Comparison of ENCODE assay signal across 24 cellular contexts in the genomic region with DNA sequence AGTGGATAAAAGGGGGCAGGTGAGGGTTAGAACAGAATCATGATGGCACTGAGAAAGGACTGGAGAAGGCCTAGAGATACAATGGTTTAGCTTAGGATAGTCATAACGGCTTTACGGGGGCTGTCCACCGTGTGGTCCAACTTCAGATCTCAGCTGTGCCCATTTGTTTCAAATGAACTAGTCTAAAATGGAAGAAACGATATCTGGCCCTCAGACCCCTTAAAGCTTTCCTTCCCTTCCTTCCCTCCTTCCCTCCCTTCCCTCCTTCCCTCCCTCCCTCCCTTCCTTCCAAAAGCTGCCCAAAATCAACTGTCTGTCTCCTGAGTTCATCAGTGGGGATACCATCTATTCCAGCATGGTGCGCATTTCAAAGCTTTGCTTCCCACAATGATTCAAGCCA. TPM values are rescaled to one million over a fixed set of nuclear protein-coding genes. Genes with fewer than 3 reads are reported as not detected.
A peak's percentile ranks its signal among the peaks of the same experiment; 100 is the strongest.
DNase-seq lines count a peak whose midpoint lies in the region; ATAC-seq, FAIRE-seq and TF ChIP-seq lines count a peak whose summit lies in the region.
"Had no signal": no experiment of that assay in that cellular context is flagged by ENCODE, and none has a peak within 500 bp of the region (broad histone marks: within the 10 kb centered on the region; RNA-seq: fewer than 3 reads in every experiment).

No MANE protein-coding gene starts in this region.

- H3K9ac ChIP-seq in HepG2 (ENCODE audit: insufficient read depth, low read depth, low read length): no peak overlapping the region; the same call in 1 of the 2 replicates
- H3K9ac ChIP-seq in mesendoderm (ENCODE audit: low read length): no peak overlapping the region
- H3K9ac ChIP-seq in SK-N-SH: no peak overlapping the region

- H3K4ac ChIP-seq in mesendoderm (ENCODE audit: low read depth, low read length): no peak overlapping the region

- no peak overlapping the region for H4K8ac ChIP-seq in mesendoderm (ENCODE audit: low read depth, low read length)

- peaks cover 100% of the 10 kb centered on the region for H3K4me1 ChIP-seq in HepG2 (ENCODE audit: insufficient read depth, low read length)
- H3K4me1 ChIP-seq in right lobe of liver: peaks cover 0 to 70% (median 32%) of the 10 kb centered on the region in 4 donors
- peaks cover 73% of the 10 kb centered on the region for H3K4me1 ChIP-seq in RWPE2 (ENCODE audit: insufficient read depth, poor library complexity, severe bottlenecking)
- H3K4me1 ChIP-seq in mesendoderm (ENCODE audit: control insufficient read depth, low read depth, low read length): peaks cover 34% of the 10 kb centered on the region
- H3K4me1 ChIP-seq in SK-N-SH (ENCODE audit: control insufficient read depth in 1 of 2, insufficient read depth in 2 of 2, low read depth in 1 of 2, low read length in 1 of 2): peaks cover 79 to 85% of the 10 kb centered on the region in 2 experiments

- peaks cover 58% of the 10 kb centered on the region for H3F3A ChIP-seq in SK-N-SH (replicated peaks; ENCODE audit: insufficient read depth)

- H3K79me1 ChIP-seq in mesendoderm (ENCODE audit: low read length): peaks cover 27% of the 10 kb centered on the region

- peaks cover 25% of the 10 kb centered on the region for H3K4me1 Mint-ChIP-seq in activated T-cell treated with anti-CD3 and anti-CD28 coated beads, Interleukin-2, amount 50 U/mL, for 72 hours (ENCODE audit: low read depth)

- H3K27me3 Mint-ChIP-seq in activated T-cell treated with anti-CD3 and anti-CD28 coated beads, Interleukin-2, amount 50 U/mL, for 72 hours (ENCODE audit: low read depth): no peaks in the 10 kb centered on the region

- H3K79me2 ChIP-seq in HepG2 (ENCODE audit: insufficient read depth, low read length) (peaks cover 87% of the 10 kb centered on the region), mesendoderm (ENCODE audit: control insufficient read depth, insufficient read depth, low read length) (peaks cover 44% of the 10 kb centered on the region), SK-N-SH (ENCODE audit: insufficient read depth) (peaks cover 98% of the 10 kb centered on the region)

- H3K23ac ChIP-seq in mesendoderm (ENCODE audit: low read length): no peak overlapping the region

- H2AFZ ChIP-seq in HepG2 (ENCODE audit: low read length) (no peak overlapping the region), SK-N-SH (ENCODE audit: low read depth) (no peak overlapping the region)

- H2BK5ac ChIP-seq in mesendoderm (ENCODE audit: low read length): no peak overlapping the region

- CTCF ChIA-PET in HepG2 (lab: Yijun Ruan, JAX; ENCODE audit: low intra/inter-chr PET ratio, low total read pairs): no interaction called here
- CTCF ChIA-PET in SK-N-SH (lab: Yijun Ruan, JAX): interaction anchor here (1.4 to 3.9 kb wide), 6 partner anchors 27 to 132 kb away, joined by 3 to 16 read pairs (median 6); partner anchors contain the start of gene TRAM2

- POLR2A ChIA-PET in HepG2 (lab: Yijun Ruan, JAX) (interaction anchor here (1.6 to 4.6 kb wide), 2 partner anchors 27 to 31 kb away, joined by 3 to 24 read pairs; partner anchors contain the start of gene TRAM2), SK-N-SH (lab: Yijun Ruan, JAX) (interaction anchor here (0.8 kb wide), 1 partner anchor 13 kb away, joined by 3 read pairs; no protein-coding TSS in a partner anchor)

- BruUV-seq in HepG2 (replicated peaks; lab: Mats Ljungman, UMichigan): no TSS peak

- peaks cover 6 to 15% of the 10 kb centered on the region in 2 experiments for H3K36me3 ChIP-seq in HepG2 (replicated peaks in 1 of 2; ENCODE audit: control insufficient read depth in 1 of 2, insufficient read depth in 2 of 2, low read length in 2 of 2)
- H3K36me3 ChIP-seq in right lobe of liver: no peaks in the 10 kb centered on the region
- peaks cover 19% of the 10 kb centered on the region for H3K36me3 ChIP-seq in RWPE2 (ENCODE audit: low read depth)
- no peaks in the 10 kb centered on the region for H3K36me3 ChIP-seq in mesendoderm (ENCODE audit: control insufficient read depth, insufficient read depth, low read length)
- H3K36me3 ChIP-seq in SK-N-SH (replicated peaks in 1 of 2; ENCODE audit: control insufficient read depth in 1 of 2, insufficient read depth in 2 of 2, low read length in 1 of 2): peaks cover 0 to 9% of the 10 kb centered on the region in 2 experiments

- H3K9me2 ChIP-seq in SK-N-SH: no peaks in the 10 kb centered on the region

- H3K4me3 Mint-ChIP-seq in activated T-cell treated with anti-CD3 and anti-CD28 coated beads, Interleukin-2, amount 50 U/mL, for 72 hours: no peak overlapping the region

- no peak overlapping the region for H2BK120ac ChIP-seq in mesendoderm (ENCODE audit: low read depth, low read length)

- H3K27ac ChIP-seq in HepG2 (ENCODE audit: extremely low read length, insufficient read depth, low read length): peak overlapping the region; percentile 23
- no peak overlapping the region for H3K27ac ChIP-seq in right lobe of liver
- H3K27ac ChIP-seq in RWPE2 (ENCODE audit: poor library complexity, severe bottlenecking): peak overlapping the region; percentile 89
- no peak overlapping the region for H3K27ac ChIP-seq in mesendoderm (ENCODE audit: low read depth, low read length)
- peak overlapping the region in 1 of 2 experiments; percentile 74; a peak in 1 of 4 replicates for H3K27ac ChIP-seq in SK-N-SH (ENCODE audit: low read depth in 2 of 2, low read length in 1 of 2)
- H3K27ac ChIP-seq: 22Rv1 had no signal

- no peaks in the 10 kb centered on the region for H3K9me3 ChIP-seq in HepG2 (ENCODE audit: low read length)
- H3K9me3 ChIP-seq in right lobe of liver: no peaks in the 10 kb centered on the region
- no peaks in the 10 kb centered on the region for H3K9me3 ChIP-seq in RWPE2 (ENCODE audit: severe bottlenecking)
- no peaks in the 10 kb centered on the region for H3K9me3 ChIP-seq in SK-N-SH

- peaks cover 17% of the 10 kb centered on the region for H4K20me1 ChIP-seq in HepG2 (ENCODE audit: insufficient read depth, low read length)
- H4K20me1 ChIP-seq in SK-N-SH (ENCODE audit: insufficient read depth): no peaks in the 10 kb centered on the region

- H3K36me3 Mint-ChIP-seq in activated T-cell treated with anti-CD3 and anti-CD28 coated beads, Interleukin-2, amount 50 U/mL, for 72 hours (ENCODE audit: insufficient read depth in 2 of 2): no peaks in the 10 kb centered on the region

- no peaks in the 10 kb centered on the region for H3K9me3 Mint-ChIP-seq in activated T-cell treated with anti-CD3 and anti-CD28 coated beads, Interleukin-2, amount 50 U/mL, for 72 hours

- TF ChIP-seq EP300 in HepG2 (IDR thresholded peaks at IDR 0.05; ENCODE audit: low read depth in 2 of 2, low read length in 2 of 2): no peak
- no peak for TF ChIP-seq EP300 in HepG2 (CRISPR knock-in tag; IDR thresholded peaks at IDR 0.05; ENCODE audit: borderline replicate concordance)
- no peak for TF ChIP-seq EP300 in SK-N-SH (IDR thresholded peaks at IDR 0.05; ENCODE audit: borderline replicate concordance in 1 of 2, low read depth in 1 of 2, low read length in 1 of 2)

- DNase-seq in HepG2 (ENCODE audit: low spot score) (no peak), right lobe of liver (no peak), RWPE2 (ENCODE audit: low spot score) (no peak), mesendoderm (no peak), cerebellum (ENCODE audit: low spot score) (no peak), SK-N-SH (no peak), C1 segment of cervical spinal cord (lab: John Stamatoyannopoulos, UW) (no peak)
- no peak for DNase-seq in activated T-cell treated with anti-CD3 and anti-CD28 coated beads, Interleukin-2, amount 50 U/mL, for 72 hours
- DNase-seq: DMS53; GDM1; MV-4-11; NCI-H1694; NCI-H2081; NCI-H2171; NCI-H345; NCI-H524; NCI-H774; NK-92 treated with Interleukin-12 subunit alpha and Interleukin-12 subunit beta, amount 100 ng/mL, for 24 hours had no signal

- H3K4me2 ChIP-seq in HepG2 (ENCODE audit: low read depth, low read length): no peak overlapping the region
- H3K4me2 ChIP-seq in mesendoderm (ENCODE audit: low read length): no peak overlapping the region
- H3K4me2 ChIP-seq in SK-N-SH: no peak overlapping the region

- TF ChIP-seq CTCF in HepG2 (CRISPR knock-in tag; IDR thresholded peaks at IDR 0.05) (no peak), right lobe of liver (IDR thresholded peaks at IDR 0.05) (no peak), RWPE2 (IDR thresholded peaks at IDR 0.05; ENCODE audit: poor library complexity, severe bottlenecking) (no peak), SK-N-SH (IDR thresholded peaks at IDR 0.05) (no peak)

- no peak overlapping the region for H3K27ac Mint-ChIP-seq in activated T-cell treated with anti-CD3 and anti-CD28 coated beads, Interleukin-2, amount 50 U/mL, for 72 hours

- no peak for FAIRE-seq in HepG2 (lab: Jason Lieb, UNC)
- FAIRE-seq: D721Med, GM19239, K562, RCC 7860 had no signal

- intact Hi-C loops in HepG2 (cut with micrococcal nuclease; ENCODE audit: unreplicated experiment) (no loop called here), right lobe of liver (cut with DNase I) (no loop called here)

- WGBS in HepG2 (ENCODE audit: low lambda C conversion rate): 96% methylated on average over 5 of the region's 5 CpGs
- 97% methylated on average over 5 of the region's 5 CpGs for WGBS in right lobe of liver (ENCODE audit: insufficient coverage, low coverage, low lambda C conversion rate, missing lambda C conversion rate)
- WGBS in mesendoderm (ENCODE audit: extremely low coverage, insufficient coverage, low lambda C conversion rate): no CpG with 5 or more reads among the region's 5 CpGs
- WGBS in SK-N-SH (ENCODE audit: low lambda C conversion rate): 94% methylated on average over 5 of the region's 5 CpGs

- TF ChIP-seq RAD21 in HepG2 (CRISPR knock-in tag; IDR thresholded peaks at IDR 0.05) (no peak), SK-N-SH (IDR thresholded peaks at IDR 0.05; ENCODE audit: low read length) (no peak)

- H2BK15ac ChIP-seq in mesendoderm (replicated peaks; ENCODE audit: low read depth): no peak overlapping the region

- H3K27me3 ChIP-seq in HepG2 (ENCODE audit: control insufficient read depth in 1 of 2, insufficient read depth in 2 of 2, low read length in 2 of 2): no peaks in the 10 kb centered on the region
- no peaks in the 10 kb centered on the region for H3K27me3 ChIP-seq in right lobe of liver
- H3K27me3 ChIP-seq in RWPE2 (ENCODE audit: insufficient read depth, poor library complexity, severe bottlenecking): no peaks in the 10 kb centered on the region
- no peaks in the 10 kb centered on the region for H3K27me3 ChIP-seq in mesendoderm (ENCODE audit: insufficient read depth, low read length, poor library complexity)
- no peaks in the 10 kb centered on the region for H3K27me3 ChIP-seq in SK-N-SH (ENCODE audit: insufficient read depth)

- H3K18ac ChIP-seq in mesendoderm (ENCODE audit: low read length): peak overlapping the region; percentile 43

- no peak overlapping the region for H4K5ac ChIP-seq in mesendoderm (ENCODE audit: low read length)

- H2AK5ac ChIP-seq in mesendoderm (ENCODE audit: low read length): no peak overlapping the region

- TF ChIP-seq POLR2A in HepG2 (IDR thresholded peaks at IDR 0.05; ENCODE audit: insufficient read depth in 1 of 2, low read depth in 2 of 2, low read length in 2 of 2): no peak
- no peak for TF ChIP-seq POLR2A in right lobe of liver (IDR thresholded peaks at IDR 0.05)

- in situ Hi-C loops in HepG2 (cut with HindIII; ENCODE audit: extremely low pct_ligation_motif_present, low pct_unique_long_range_greater_than_20kb): no loop called here

- H3K56ac ChIP-seq in mesendoderm (ENCODE audit: low read length): no peak overlapping the region

- no peak overlapping the region for H3K4me3 ChIP-seq in HepG2 (replicated peaks in 1 of 3; ENCODE audit: insufficient read depth in 1 of 3, low read depth in 2 of 3, low read length in 3 of 3)
- no peak overlapping the region for H3K4me3 ChIP-seq in right lobe of liver
- H3K4me3 ChIP-seq in RWPE2 (ENCODE audit: severe bottlenecking): no peak overlapping the region
- H3K4me3 ChIP-seq in mesendoderm (ENCODE audit: low read length): no peak overlapping the region
- H3K4me3 ChIP-seq in SK-N-SH (ENCODE audit: low read depth in 2 of 2, low read length in 1 of 2): no peak overlapping the region
- H3K4me3 ChIP-seq: K562 had no signal

- ATAC-seq in HepG2: no peak
- no peak for ATAC-seq in right lobe of liver
- ATAC-seq in RWPE2 (ENCODE audit: low read depth): no peak
- ATAC-seq in activated T-cell treated with anti-CD3 and anti-CD28 coated beads, Interleukin-2, amount 50 U/mL, for 72 hours (replicated peaks in 1 of 2): no peak
- ATAC-seq: K562, Right ventricle myocardium inferior had no signal

RNA-seq across cellular contexts. Expression of gene TRAM2, which starts 27.9 kb away (rescaled TPM):
- 40.5 and 49.1 TPM in 2 replicates for total RNA-seq in HepG2 (2016; rRNA removed; fragmentation: Illumina TruSeq; extraction: Trizol)
- 4.0 and 4.7 TPM in 2 replicates for total RNA-seq in HepG2 (2016; cell fraction: cytosol; rRNA removed; fragmentation: Illumina TruSeq; extraction: Trizol; ENCODE audit: low read depth)
- 36.8 and 47.0 TPM in 2 replicates for total RNA-seq in HepG2 (2016; cell fraction: insoluble cytoplasmic fraction; rRNA removed; fragmentation: Illumina TruSeq; extraction: Trizol)
- total RNA-seq in HepG2 (2016; cell fraction: membrane; rRNA removed; fragmentation: Illumina TruSeq; extraction: Trizol): 24.9 and 25.7 TPM in 2 replicates
- 50.0 and 60.1 TPM in 2 replicates for total RNA-seq in HepG2 (2016; cell fraction: nucleus; rRNA removed; fragmentation: Illumina TruSeq; extraction: Trizol)
- polyA plus RNA-seq in HepG2 (2011; rRNA removed): 68.2 and 72.5 TPM in 2 replicates
- polyA plus RNA-seq in HepG2 (2011; cell fraction: cytosol; rRNA removed): 51.1 and 62.3 TPM in 2 replicates
- 100.0 and 109 TPM in 2 replicates for polyA plus RNA-seq in HepG2 (2011; cell fraction: nucleus; rRNA removed)
- 42.0 and 55.5 TPM in 2 replicates for polyA plus RNA-seq in HepG2 (2012)
- polyA plus RNA-seq in HepG2 (2016; cell fraction: cytosol; fragmentation: Illumina TruSeq; extraction: Trizol; ENCODE audit: low read depth): 2.3 and 2.5 TPM in 2 replicates
- 27.8 and 31.3 TPM in 2 replicates for polyA plus RNA-seq in HepG2 (2016; cell fraction: insoluble cytoplasmic fraction; fragmentation: Illumina TruSeq; extraction: Trizol; ENCODE audit: low read depth)
- polyA plus RNA-seq in HepG2 (2016; cell fraction: membrane; fragmentation: Illumina TruSeq; extraction: Trizol; ENCODE audit: low read depth): 11.1 and 12.4 TPM in 2 replicates
- polyA plus RNA-seq in HepG2 (2016; cell fraction: nucleus; fragmentation: Illumina TruSeq; extraction: Trizol; ENCODE audit: insufficient read depth, low read depth): 72.8 and 73.2 TPM in 2 replicates
- polyA minus RNA-seq in HepG2 (2011; rRNA and poly(A)+ RNA removed; ENCODE audit: low replicate concordance): 21.3 and 119 TPM in 2 replicates
- 67.1 and 80.2 TPM in 2 replicates for polyA minus RNA-seq in HepG2 (2011; cell fraction: cytosol; rRNA and poly(A)+ RNA removed)
- polyA minus RNA-seq in HepG2 (2011; cell fraction: nucleus; rRNA and poly(A)+ RNA removed): 60.0 and 64.5 TPM in 2 replicates
- 10 to 100 TPM; 16.1 to 24.8 (median 17.8) TPM for total RNA-seq in right lobe of liver
- 39.3 TPM for polyA plus RNA-seq in mesendoderm (2013, experiment 1 of 2)
- 39.0 TPM for polyA plus RNA-seq in mesendoderm (2013, experiment 2 of 2)
- 1 to 10 TPM; 4.9 to 5.2 TPM for total RNA-seq in activated T-cell treated with anti-CD3 and anti-CD28 coated beads, Interleukin-2, amount 50 U/mL, for 72 hours
- total RNA-seq in cerebellum: 4.6 TPM
- 26.4 and 36.0 TPM in 2 replicates for polyA plus RNA-seq in SK-N-SH (2012; rRNA removed)
- polyA plus RNA-seq in SK-N-SH (2012; cell fraction: cytosol; rRNA removed): 23.9 and 25.6 TPM in 2 replicates
- polyA plus RNA-seq in SK-N-SH (2012; cell fraction: nucleus; rRNA removed): 39.6 and 52.6 TPM in 2 replicates

Comparison
In these comparisons a context has a peak if more than half of its experiments do, and no peak if none do; other contexts are left out.
1. H3K27ac ChIP-seq: peak in HepG2 (single experiment) and RWPE2 (single experiment); none in right lobe of liver (0 of 3) and mesendoderm (single experiment).